23 cellular contexts compared by ENCODE assay signal in the genomic region with DNA sequence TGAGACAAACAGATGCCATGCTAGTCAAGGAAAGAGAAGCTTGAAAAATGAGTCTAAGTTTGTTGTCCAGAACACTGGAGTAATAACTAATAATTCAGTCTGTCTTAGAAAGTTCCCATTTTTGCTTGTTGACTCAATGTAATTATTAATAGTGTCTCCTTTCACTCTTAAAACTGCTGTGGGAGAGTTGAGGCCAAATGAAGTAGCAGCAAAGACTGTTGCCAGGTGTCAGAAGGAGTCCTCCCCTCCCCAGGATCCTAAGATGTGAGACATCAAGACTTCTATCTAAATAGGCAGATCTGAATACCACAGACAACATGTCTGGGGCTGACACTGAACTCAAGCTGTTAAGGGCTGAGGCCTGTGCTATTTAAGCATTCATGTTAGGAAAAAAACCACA. TPM values are rescaled to one million over a fixed set of nuclear protein-coding genes. Genes with fewer than 3 reads are reported as not detected.
DNase-seq lines count a peak whose midpoint lies in the region; ATAC-seq and FAIRE-seq lines count a peak whose summit lies in the region.
"Had no signal": no experiment of that assay in that cellular context is flagged by ENCODE, and none has a peak within 500 bp of the region (broad histone marks: within the 10 kb centered on the region; RNA-seq: fewer than 3 reads in every experiment).

No MANE protein-coding gene starts in this region.

- peaks cover 3% of the 10 kb centered on the region for H3K27me3 Mint-ChIP-seq in activated T-helper 2 cell treated with anti-CD3 and anti-CD28 coated beads, Interferon-gamma antibody, Interleukin-2, Interleukin-4, amounts not matched to agents 10 μg/mL and 5 μg/mL and 100 μg/mL, durations not matched to agents 14 hours and 24 hours and 36 hours (ENCODE audit: low read depth)
- H3K27me3 Mint-ChIP-seq: CD4-positive, alpha-beta T cell had no signal

- H3K4me1 Mint-ChIP-seq in activated T-helper 2 cell treated with anti-CD3 and anti-CD28 coated beads, Interferon-gamma antibody, Interleukin-2, Interleukin-4, amounts not matched to agents 10 μg/mL and 5 μg/mL and 100 μg/mL, durations not matched to agents 14 hours and 24 hours and 36 hours (ENCODE audit: low read depth) = peaks cover 5% of the 10 kb centered on the region

- DNase-seq in GM18507 (ENCODE audit: extremely low spot score, insufficient read length, low read depth) (no peak), amniotic epithelial cell (ENCODE audit: low read depth) (peak; percentile 40), kidney tubule cell (ENCODE audit: low spot score) (peak; percentile 77)
- no peak for DNase-seq in activated T-helper 2 cell treated with anti-CD3 and anti-CD28 coated beads, Interferon-gamma antibody, Interleukin-2, Interleukin-4, amounts not matched to agents 10 μg/mL and 5 μg/mL and 100 μg/mL, durations not matched to agents 14 hours and 24 hours and 36 hours (ENCODE audit: low spot score)
- DNase-seq in activated effector memory CD4-positive, alpha-beta T cell treated with Interleukin-2 at 50 U/mL for 16 hours = no peak
- DNase-seq: ACHN; BE2C; C1 segment of cervical spinal cord; CD4-positive, alpha-beta T cell; DMS153; DMS79; GOT3; H7; HFFc6; IMR-90 had no signal

- H3K4me3 Mint-ChIP-seq in activated T-helper 2 cell treated with anti-CD3 and anti-CD28 coated beads, Interferon-gamma antibody, Interleukin-2, Interleukin-4, amounts not matched to agents 10 μg/mL and 5 μg/mL and 100 μg/mL, durations not matched to agents 14 hours and 24 hours and 36 hours (ENCODE audit: low read depth) = no peak overlapping the region
- H3K4me3 Mint-ChIP-seq: CD4-positive, alpha-beta T cell; HFFc6 had no signal

- intact Hi-C loops in activated T-helper 2 cell treated with anti-CD3 and anti-CD28 coated beads, Interferon-gamma antibody, Interleukin-2, Interleukin-4, amounts not matched to agents 10 μg/mL and 5 μg/mL and 100 μg/mL, durations not matched to agents 14 hours and 24 hours and 36 hours (cut with micrococcal nuclease) = no loop called here

- no peak overlapping the region for H3K27ac Mint-ChIP-seq in activated T-helper 2 cell treated with anti-CD3 and anti-CD28 coated beads, Interferon-gamma antibody, Interleukin-2, Interleukin-4, amounts not matched to agents 10 μg/mL and 5 μg/mL and 100 μg/mL, durations not matched to agents 14 hours and 24 hours and 36 hours
- H3K27ac Mint-ChIP-seq: CD4-positive, alpha-beta T cell; HFFc6 had no signal

- no peak for ATAC-seq in GM21825 (IDR thresholded peaks at IDR 0.05; ENCODE audit: unreplicated experiment)
- no peak for ATAC-seq in HG03108 (IDR thresholded peaks at IDR 0.05; ENCODE audit: unreplicated experiment)
- ATAC-seq: GM12878, HCT116, K562 had no signal

- no peaks in the 10 kb centered on the region for H3K36me3 Mint-ChIP-seq in activated T-helper 2 cell treated with anti-CD3 and anti-CD28 coated beads, Interferon-gamma antibody, Interleukin-2, Interleukin-4, amounts not matched to agents 10 μg/mL and 5 μg/mL and 100 μg/mL, durations not matched to agents 14 hours and 24 hours and 36 hours (ENCODE audit: low read depth)

- H3K9me3 Mint-ChIP-seq in activated T-helper 2 cell treated with anti-CD3 and anti-CD28 coated beads, Interferon-gamma antibody, Interleukin-2, Interleukin-4, amounts not matched to agents 10 μg/mL and 5 μg/mL and 100 μg/mL, durations not matched to agents 14 hours and 24 hours and 36 hours = peaks cover 33% of the 10 kb centered on the region

- peak; percentile 31 for FAIRE-seq in GM18507 (lab: Jason Lieb, UNC)
- FAIRE-seq: A204.1, GM12878, GM19239, HTR-8/SVneo, K562 had no signal

RNA-seq across cellular contexts. Expression of a gene that starts 20.8 kb away (rescaled TPM):
- 2.4 and 4.5 TPM in 2 replicates for total RNA-seq in activated T-helper 2 cell treated with anti-CD3 and anti-CD28 coated beads, Interferon-gamma antibody, Interleukin-2, Interleukin-4, amounts not matched to agents 10 μg/mL and 5 μg/mL and 100 μg/mL, durations not matched to agents 14 hours and 24 hours and 36 hours

RNA-seq across cellular contexts. Expression of a gene that starts 33.5 kb away (rescaled TPM):
- 2.6 and 3.0 TPM in 2 replicates for total RNA-seq in activated T-helper 2 cell treated with anti-CD3 and anti-CD28 coated beads, Interferon-gamma antibody, Interleukin-2, Interleukin-4, amounts not matched to agents 10 μg/mL and 5 μg/mL and 100 μg/mL, durations not matched to agents 14 hours and 24 hours and 36 hours

Comparison
In these comparisons a context has a peak if more than half of its experiments do, and no peak if none do; other contexts are left out.
1. DNase-seq: peak in amniotic epithelial cell (single experiment) and kidney tubule cell (single experiment); none in GM18507 (single experiment), activated T-helper 2 cell treated with anti-CD3 and anti-CD28 coated beads, Interferon-gamma antibody, Interleukin-2, Interleukin-4, amounts not matched to agents 10 μg/mL and 5 μg/mL and 100 μg/mL, durations not matched to agents 14 hours and 24 hours and 36 hours (single experiment) and activated effector memory CD4-positive, alpha-beta T cell treated with Interleukin-2 at 50 U/mL for 16 hours (single experiment).